13 cellular contexts compared by ENCODE assay signal in the genomic region with DNA sequence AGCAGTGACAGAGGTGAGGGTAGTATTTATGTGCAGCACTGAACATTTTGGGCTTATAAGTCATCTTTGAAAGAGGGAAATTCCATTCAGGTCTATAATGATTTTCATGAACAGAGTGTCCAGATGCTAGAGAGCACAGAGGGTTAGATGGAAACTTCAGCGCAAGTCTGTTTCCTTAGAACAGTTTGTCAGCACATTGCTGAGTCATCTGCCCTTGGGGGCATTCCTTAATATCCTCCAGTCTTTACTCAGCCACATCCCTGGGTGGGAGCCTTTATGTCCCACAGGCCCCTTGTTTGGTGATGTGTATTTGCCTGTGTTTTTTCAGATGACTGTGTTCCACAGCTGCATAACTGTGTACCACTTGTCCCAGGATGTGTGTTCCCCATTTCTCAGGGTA.
DNase-seq lines count a peak whose midpoint lies in the region; ATAC-seq, FAIRE-seq and TF ChIP-seq lines count a peak whose summit lies in the region.
"Had no signal": no experiment of that assay in that cellular context is flagged by ENCODE, and none has a peak within 500 bp of the region (broad histone marks: within the 10 kb centered on the region; RNA-seq: fewer than 3 reads in every experiment).

No MANE protein-coding gene starts in this region.

- H3K9ac ChIP-seq in HCT116 (ENCODE audit: low read length): no peak overlapping the region
- no peak overlapping the region for H3K9ac ChIP-seq in MM.1S (ENCODE audit: low read length)

- peaks cover 16% of the 10 kb centered on the region for H3K4me1 ChIP-seq in A549
- H3K4me1 ChIP-seq in HCT116 (ENCODE audit: control insufficient read depth in 1 of 2, insufficient read depth in 2 of 2, low read length in 2 of 2): 0 out of 4 replicates have a peak, but pooled peaks cover 0 to 4% of the 10 kb centered on the region in 2 experiments
- H3K4me1 ChIP-seq in hepatocyte (ENCODE audit: insufficient read depth): no peaks in the 10 kb centered on the region
- no peaks in the 10 kb centered on the region for H3K4me1 ChIP-seq in MM.1S (ENCODE audit: low read length)
- H3K4me1 ChIP-seq in BE2C: no peaks in the 10 kb centered on the region
- H3K4me1 ChIP-seq in ovary (ENCODE audit: insufficient read depth): no peaks in the 10 kb centered on the region
- H3K4me1 ChIP-seq: upper lobe of left lung had no signal

- TF ChIP-seq CTCF in A549 (IDR thresholded peaks at IDR 0.05): no peak
- TF ChIP-seq CTCF in HCT116 (IDR thresholded peaks at IDR 0.05 in 2 of 3, conservative IDR thresholded peaks at IDR 0.05 in 1 of 3; ENCODE audit: borderline replicate concordance in 1 of 3, insufficient read depth in 1 of 3, low read depth in 2 of 3, low read length in 2 of 3): no peak
- no peak for TF ChIP-seq CTCF in hepatocyte (IDR thresholded peaks at IDR 0.05; ENCODE audit: poor library complexity)
- TF ChIP-seq CTCF in MM.1S (IDR thresholded peaks at IDR 0.05; ENCODE audit: low read length): no peak
- TF ChIP-seq CTCF in BE2C (IDR thresholded peaks at IDR 0.05; ENCODE audit: low read depth, low read length): no peak
- no peak for TF ChIP-seq CTCF in ovary (IDR thresholded peaks at IDR 0.05)

- CTCF ChIA-PET in A549 (lab: Yijun Ruan, JAX): no interaction called here
- CTCF ChIA-PET in HCT116 (lab: Charles Lee): no interaction called here

- H3K4me2 ChIP-seq in A549: peak overlapping the region; percentile 53
- no peak overlapping the region for H3K4me2 ChIP-seq in HCT116 (ENCODE audit: low read length)
- H3K4me2 ChIP-seq in hepatocyte: no peak overlapping the region
- H3K4me2 ChIP-seq in MM.1S (ENCODE audit: low read depth, low read length): no peak overlapping the region

- TF ChIP-seq EP300 in A549 (IDR thresholded peaks at IDR 0.05) (no peak), ovary (IDR thresholded peaks at IDR 0.05) (no peak)

- intact Hi-C loops in HCT116 (cut with micrococcal nuclease): no loop called here
- intact Hi-C loops in ovary (cut with DNase I): no loop called here

- ATAC-seq in A549 (peak; percentile 90 to 97), HCT116 (peak; percentile 40; the same call in 1 of the 2 replicates)
- ATAC-seq: activated CD8-positive, alpha-beta memory T cell treated with anti-CD3 and anti-CD28 coated beads, Interleukin-2, amount 10 ng/mL, durations not matched to agents 7 days and 5 days had no signal

- H3K79me2 ChIP-seq in HCT116 (ENCODE audit: insufficient read depth, low read length) (no peaks in the 10 kb centered on the region), hepatocyte (no peaks in the 10 kb centered on the region), MM.1S (ENCODE audit: low read length) (no peaks in the 10 kb centered on the region)

- 0% methylated on average over 1 of the region's 1 CpG for WGBS in A549 (ENCODE audit: missing lambda C conversion rate)
- 38% methylated on average over 1 of the region's 1 CpG for WGBS in hepatocyte (ENCODE audit: low lambda C conversion rate, missing lambda C conversion rate)
- WGBS in ovary, 3 donors: 25 to 46% (median 31%) methylated on average over 1 of the region's 1 CpG

- no peaks in the 10 kb centered on the region for H3F3A ChIP-seq in MM.1S (ENCODE audit: insufficient read depth, low read length)

- RAD21 ChIA-PET in HCT116 (lab: Charles Lee; ENCODE audit: low non-redundant PET in 1 of 2, low total read pairs in 2 of 2, uncharacterized antibody in 2 of 2, unreplicated experiment in 2 of 2): no interaction called here

- no peaks in the 10 kb centered on the region for H3K27me3 ChIP-seq in HCT116 (ENCODE audit: insufficient read depth, low read length)
- no peaks in the 10 kb centered on the region for H3K27me3 ChIP-seq in hepatocyte
- no peaks in the 10 kb centered on the region for H3K27me3 ChIP-seq in MM.1S (replicated peaks; ENCODE audit: insufficient read depth, low read length)
- H3K27me3 ChIP-seq in BE2C: no peaks in the 10 kb centered on the region
- H3K27me3 ChIP-seq in ovary: no peaks in the 10 kb centered on the region
- H3K27me3 ChIP-seq: upper lobe of left lung had no signal

- DNase-seq in A549 (ENCODE audit: low read depth in 1 of 2, low spot score in 1 of 2) (peak; percentile 58 to 82), HCT116 (ENCODE audit: low read depth, low spot score) (peak; percentile 2), astrocyte of the hippocampus (ENCODE audit: low read depth, low spot score) (peak; percentile 76), hepatocyte (ENCODE audit: low spot score) (peak; percentile 61), MM.1S (no peak), mucosa of gallbladder (ENCODE audit: low spot score) (no peak), BE2C (no peak), ovary (no peak)
- DNase-seq: activated CD8-positive, alpha-beta memory T cell treated with anti-CD3 and anti-CD28 coated beads, Interleukin-2, amount 10 ng/mL, durations not matched to agents 7 days and 5 days; CD8-positive, alpha-beta memory T cell; NCI-H1092; stimulated activated CD4-positive, alpha-beta T cell treated with anti-CD3 and anti-CD28 coated beads, Interleukin-1b, Interleukin-23, amount 100 ng/mL, for 48 hours; upper lobe of left lung had no signal

- FAIRE-seq in A549 (lab: Jason Lieb, UNC): no peak

- H3K9me2 ChIP-seq in HCT116 (ENCODE audit: insufficient read depth) (no peaks in the 10 kb centered on the region), hepatocyte (replicated peaks; ENCODE audit: insufficient read depth) (no peaks in the 10 kb centered on the region), MM.1S (replicated peaks; ENCODE audit: insufficient read depth, low read length) (no peaks in the 10 kb centered on the region)

- TF ChIP-seq POLR2A in A549 (IDR thresholded peaks at IDR 0.05; ENCODE audit: low read length) (no peak), HCT116 (IDR thresholded peaks at IDR 0.05; ENCODE audit: borderline replicate concordance, extremely low read depth, insufficient read depth, insufficient read length) (no peak), ovary (IDR thresholded peaks at IDR 0.05) (no peak)

- no peak overlapping the region for H2AFZ ChIP-seq in HCT116 (ENCODE audit: low read depth, low read length, poor library complexity, severe bottlenecking)
- no peak overlapping the region for H2AFZ ChIP-seq in hepatocyte
- H2AFZ ChIP-seq in MM.1S (ENCODE audit: low read length): no peak overlapping the region

- POLR2A ChIA-PET in A549 (lab: Yijun Ruan, JAX): no interaction called here
- POLR2A ChIA-PET in HCT116 (lab: Charles Lee): no interaction called here

- H3K27ac ChIP-seq in A549 (peak overlapping the region; percentile 72 to 74), HCT116 (ENCODE audit: low read depth, low read length) (no peak overlapping the region), hepatocyte (peak overlapping the region; percentile 35), MM.1S (ENCODE audit: low read length) (no peak overlapping the region), ovary (no peak overlapping the region)
- H3K27ac ChIP-seq: upper lobe of left lung had no signal

- no TSS peak for BruUV-seq in HCT116 (replicated peaks; lab: Mats Ljungman, UMichigan)

- peaks cover 23% of the 10 kb centered on the region for H3K9me3 ChIP-seq in A549
- H3K9me3 ChIP-seq in HCT116 (ENCODE audit: control insufficient read depth in 1 of 2, insufficient read depth in 1 of 2, low read depth in 1 of 2, low read length in 2 of 2): no peaks in the 10 kb centered on the region
- no peaks in the 10 kb centered on the region for H3K9me3 ChIP-seq in hepatocyte (ENCODE audit: low read depth)
- H3K9me3 ChIP-seq in MM.1S (replicated peaks; ENCODE audit: insufficient read depth, low read length): no peaks in the 10 kb centered on the region
- no peaks in the 10 kb centered on the region for H3K9me3 ChIP-seq in BE2C
- no peaks in the 10 kb centered on the region for H3K9me3 ChIP-seq in ovary

- no peak overlapping the region for H3K4me3 ChIP-seq in A549
- H3K4me3 ChIP-seq in HCT116 (replicated peaks in 1 of 2; ENCODE audit: low read depth in 1 of 2, low read length in 2 of 2): no peak overlapping the region
- no peak overlapping the region for H3K4me3 ChIP-seq in hepatocyte
- H3K4me3 ChIP-seq in MM.1S (ENCODE audit: low read length): no peak overlapping the region
- H3K4me3 ChIP-seq in BE2C (ENCODE audit: low read depth, low read length): no peak overlapping the region
- no peak overlapping the region for H3K4me3 ChIP-seq in ovary
- H3K4me3 ChIP-seq: upper lobe of left lung had no signal

- no peaks in the 10 kb centered on the region for H4K20me1 ChIP-seq in HCT116 (ENCODE audit: insufficient read depth)
- H4K20me1 ChIP-seq in hepatocyte (ENCODE audit: insufficient read depth, poor library complexity, severe bottlenecking): no peaks in the 10 kb centered on the region
- H4K20me1 ChIP-seq in MM.1S (ENCODE audit: insufficient read depth, low read length): no peaks in the 10 kb centered on the region

- no peaks in the 10 kb centered on the region for H3K36me3 ChIP-seq in HCT116 (ENCODE audit: control insufficient read depth in 1 of 2, insufficient read depth in 2 of 2, low read length in 2 of 2)
- H3K36me3 ChIP-seq in hepatocyte (replicated peaks; ENCODE audit: insufficient read depth, low read depth): no peaks in the 10 kb centered on the region
- H3K36me3 ChIP-seq in MM.1S (replicated peaks; ENCODE audit: insufficient read depth, low read length): no peaks in the 10 kb centered on the region
- no peaks in the 10 kb centered on the region for H3K36me3 ChIP-seq in BE2C
- H3K36me3 ChIP-seq in ovary: no peaks in the 10 kb centered on the region
- H3K36me3 ChIP-seq: upper lobe of left lung had no signal

- no peak for TF ChIP-seq RAD21 in A549 (conservative IDR thresholded peaks at IDR 0.05 in 1 of 2, IDR thresholded peaks at IDR 0.05 in 1 of 2)
- TF ChIP-seq RAD21 in HCT116 (IDR thresholded peaks at IDR 0.05; ENCODE audit: low read depth): no peak

TF ChIP-seq in A549, 52 proteins besides CTCF, POLR2A, EP300 and RAD21 (continues in another document):
- peak; percentile 93 for TF ChIP-seq MAFK (IDR thresholded peaks at IDR 0.05; ENCODE audit: partially characterized antibody)
- TF ChIP-seq MAZ (IDR thresholded peaks at IDR 0.05; ENCODE audit: borderline replicate concordance, low read depth, low read length): no peak
- TF ChIP-seq JUNB (IDR thresholded peaks at IDR 0.05): peak; percentile 28; the same call in 1 of the 2 replicates
- no peak for TF ChIP-seq NR3C1 (IDR thresholded peaks at IDR 0.05)

TF ChIP-seq in HCT116, 20 proteins besides CTCF, POLR2A, EP300 and RAD21 (continues in another document):
- TF ChIP-seq EGR1 (IDR thresholded peaks at IDR 0.05; ENCODE audit: low read depth): no peak

Comparison
In these comparisons a context has a peak if more than half of its experiments do, and no peak if none do; other contexts are left out.
1. DNase-seq: peak in A549 (2 of 2), HCT116 (single experiment), astrocyte of the hippocampus (single experiment) and hepatocyte (single experiment); none in MM.1S (single experiment), mucosa of gallbladder (single experiment), BE2C (single experiment) and ovary (0 of 5).
2. H3K27ac ChIP-seq: peak in A549 (2 of 2) and hepatocyte (single experiment); none in HCT116 (single experiment), MM.1S (single experiment) and ovary (0 of 2).